16 cellular contexts compared by ENCODE assay signal in the genomic region with DNA sequence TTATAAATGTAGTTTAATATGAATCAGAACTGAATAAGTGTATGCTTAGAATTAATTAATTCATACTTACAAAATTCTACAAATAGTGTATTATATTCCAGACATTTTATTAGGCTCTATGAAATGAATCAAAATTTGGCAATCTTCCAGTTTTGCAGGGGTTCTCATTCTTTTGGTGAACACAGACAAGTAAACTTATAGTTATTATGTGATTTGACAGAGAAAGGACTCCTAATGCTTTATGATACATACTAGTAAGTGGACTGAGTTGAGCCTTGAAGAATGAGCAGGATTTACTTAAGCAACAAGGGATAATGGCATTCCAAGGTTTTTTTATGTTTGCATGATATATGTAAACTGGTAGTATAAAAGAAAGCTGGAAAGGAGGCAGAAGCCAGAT.
"Had no signal": no experiment of that assay in that cellular context is flagged by ENCODE, and none has a peak within 500 bp of the region (broad histone marks: within the 10 kb centered on the region; RNA-seq: fewer than 3 reads in every experiment).

No MANE protein-coding gene starts in this region.

- H3K4me1 ChIP-seq: esophagus muscularis mucosa, right lobe of liver, suprapubic skin, transverse colon had no signal

- ATAC-seq: naive thymus-derived CD4-positive, alpha-beta T cell; psoas muscle; right lobe of liver; stimulated activated naive CD8-positive, alpha-beta T cell treated with anti-CD3 and anti-CD28 coated beads, Interleukin-15, amount 100 ng/mL, for 72 hours had no signal

- H3K4me3 ChIP-seq: cardiac muscle cell, esophagus muscularis mucosa, psoas muscle, right lobe of liver, smooth muscle cell, suprapubic skin, transverse colon, vagina had no signal

- H3K27ac ChIP-seq: cardiac muscle cell, esophagus muscularis mucosa, psoas muscle, right lobe of liver, suprapubic skin, transverse colon, vagina, WERI-Rb-1 had no signal

- H3K9me3 ChIP-seq: esophagus muscularis mucosa, psoas muscle, right lobe of liver, suprapubic skin, transverse colon, vagina had no signal

- H3K4me2 ChIP-seq: smooth muscle cell had no signal

- DNase-seq: activated CD4-positive, alpha-beta T cell treated with anti-CD3 and anti-CD28 coated beads, Interleukin-2, amount 50 U/mL, for 48 hours; amniotic stem cell; dermis blood vessel endothelial cell; effector memory CD4-positive, alpha-beta T cell; naive thymus-derived CD4-positive, alpha-beta T cell; psoas muscle; right lobe of liver; stimulated activated CD4-positive, alpha-beta T cell treated with anti-CD3 and anti-CD28 coated beads, Interleukin-4, amount 100 ng/mL, for 1 hour; stimulated activated naive CD8-positive, alpha-beta T cell treated with anti-CD3 and anti-CD28 coated beads, Interleukin-15, amount 100 ng/mL, for 72 hours; transverse colon; WERI-Rb-1 had no signal

- H3K36me3 ChIP-seq: cardiac muscle cell, esophagus muscularis mucosa, right lobe of liver, suprapubic skin, transverse colon, vagina, WERI-Rb-1 had no signal

- H3K27me3 ChIP-seq: cardiac muscle cell, esophagus muscularis mucosa, right lobe of liver, suprapubic skin, transverse colon, vagina had no signal
